ENCODE assay signal across 19 cellular contexts in genomic region chr9:94896512-94896911, GRCh38.
DNase-seq lines count a peak whose midpoint lies in the region; ATAC-seq, FAIRE-seq and TF ChIP-seq lines count a peak whose summit lies in the region.
"Had no signal": no experiment of that assay in that cellular context is flagged by ENCODE, and none has a peak within 500 bp of the region (broad histone marks: within the 10 kb centered on the region; RNA-seq: fewer than 3 reads in every experiment).

No MANE protein-coding gene starts in this region.

- DNase-seq in A549 (ENCODE audit: low read depth in 1 of 2, low spot score in 1 of 2) (no peak), IMR-90 (no peak), DMS53 (lab: John Stamatoyannopoulos, UW) (no peak)
- DNase-seq in stimulated activated CD8-positive, alpha-beta memory T cell treated with anti-CD3 and anti-CD28 coated beads, Interleukin-4, amount 100 ng/mL, for 48 hours, result no peak
- DNase-seq in activated T-helper 2 cell treated with anti-CD3 and anti-CD28 coated beads, Interferon-gamma antibody, Interleukin-2, Interleukin-4, amounts not matched to agents 10 μg/mL and 5 μg/mL and 100 μg/mL, durations not matched to agents 14 hours and 24 hours and 36 hours (ENCODE audit: low spot score), result no peak
- DNase-seq: 8988T; CD8-positive, alpha-beta T cell; DMS 273 treated with DMSO at 0.1 percent for 48 hours; GOT3; H9; KG1 had no signal

- peaks cover 2% of the 10 kb centered on the region for H3K79me2 ChIP-seq in parathyroid adenoma

- peaks cover 8% of the 10 kb centered on the region for H3K36me3 Mint-ChIP-seq in activated T-helper 2 cell treated with anti-CD3 and anti-CD28 coated beads, Interferon-gamma antibody, Interleukin-2, Interleukin-4, amounts not matched to agents 10 μg/mL and 5 μg/mL and 100 μg/mL, durations not matched to agents 14 hours and 24 hours and 36 hours (ENCODE audit: low read depth)

- no peak overlapping the region for H3K18ac ChIP-seq in IMR-90 (ENCODE audit: low read depth, low read length)

- H3K4me3 Mint-ChIP-seq in activated T-helper 2 cell treated with anti-CD3 and anti-CD28 coated beads, Interferon-gamma antibody, Interleukin-2, Interleukin-4, amounts not matched to agents 10 μg/mL and 5 μg/mL and 100 μg/mL, durations not matched to agents 14 hours and 24 hours and 36 hours (ENCODE audit: low read depth), result no peak overlapping the region
- H3K4me3 Mint-ChIP-seq: B cell; CD8-positive, alpha-beta T cell; H9; IgD-negative memory B cell had no signal

- POLR2A ChIA-PET in A549 (lab: Yijun Ruan, JAX), result no interaction called here
- POLR2A ChIA-PET in IMR-90 (lab: Charles Lee; ENCODE audit: unreplicated experiment), result no interaction called here

- H3K23ac ChIP-seq in IMR-90 (ENCODE audit: low read depth, low read length), result no peak overlapping the region

- no peak overlapping the region for H3K9ac ChIP-seq in IMR-90 (ENCODE audit: low read depth, low read length)
- H3K9ac ChIP-seq in parathyroid adenoma, result no peak overlapping the region
- H3K9ac ChIP-seq: BLaER1 treated with 17β-estradiol and CSF1 and Interleukin-3, amounts not matched to agents 10 nM and 100 nM had no signal

- dilution Hi-C loops in IMR-90 (cut with HindIII; ENCODE audit: low sequenced_read_pairs, unreplicated experiment), result no loop called here

- H3K9me3 Mint-ChIP-seq in activated T-helper 2 cell treated with anti-CD3 and anti-CD28 coated beads, Interferon-gamma antibody, Interleukin-2, Interleukin-4, amounts not matched to agents 10 μg/mL and 5 μg/mL and 100 μg/mL, durations not matched to agents 14 hours and 24 hours and 36 hours, result peaks cover 9% of the 10 kb centered on the region

- H2BK5ac ChIP-seq in IMR-90 (ENCODE audit: low read depth, low read length, poor library complexity, severe bottlenecking), result no peak overlapping the region

- in situ Hi-C loops in IMR-90 (cut with MboI; ENCODE audit: low sequenced_read_pairs), result no loop called here

- H3K79me1 ChIP-seq in IMR-90 (ENCODE audit: low read depth in 1 of 2, low read length in 2 of 2), result peaks cover 0 to 4% of the 10 kb centered on the region in 2 experiments; a peak in 2 of 4 replicates

- no peak overlapping the region for H2AK9ac ChIP-seq in IMR-90 (replicated peaks; ENCODE audit: low read depth, low read length, poor library complexity)

- H4K20me1 ChIP-seq in IMR-90 (ENCODE audit: insufficient read depth, low read length), result no peaks in the 10 kb centered on the region
- H4K20me1 ChIP-seq: BLaER1 treated with 17β-estradiol and CSF1 and Interleukin-3, amounts not matched to agents 10 nM and 100 nM had no signal

- no peak overlapping the region for H4K8ac ChIP-seq in IMR-90 (ENCODE audit: low read depth in 2 of 2, low read length in 2 of 2)

- 25% methylated on average over 3 of the region's 3 CpGs for WGBS in A549 (ENCODE audit: missing lambda C conversion rate)
- WGBS in IMR-90 (ENCODE audit: extremely low coverage in 2 of 2, insufficient read length in 1 of 2), 2 experiments, result no CpG with 5 or more reads among the region's 3 CpGs

- no peak overlapping the region for H4K5ac ChIP-seq in IMR-90 (ENCODE audit: low read depth, low read length)

- no peak overlapping the region for H3K27ac Mint-ChIP-seq in activated T-helper 2 cell treated with anti-CD3 and anti-CD28 coated beads, Interferon-gamma antibody, Interleukin-2, Interleukin-4, amounts not matched to agents 10 μg/mL and 5 μg/mL and 100 μg/mL, durations not matched to agents 14 hours and 24 hours and 36 hours
- H3K27ac Mint-ChIP-seq: B cell; CD8-positive, alpha-beta T cell; H9; IgD-negative memory B cell had no signal

- TF ChIP-seq CTCF in A549 (IDR thresholded peaks at IDR 0.05) (no peak), IMR-90 (conservative IDR thresholded peaks at IDR 0.05; ENCODE audit: low read depth, low read length) (no peak), parathyroid adenoma (IDR thresholded peaks at IDR 0.05) (no peak)

- TF ChIP-seq RAD21 in A549 (conservative IDR thresholded peaks at IDR 0.05 in 1 of 2, IDR thresholded peaks at IDR 0.05 in 1 of 2) (no peak), IMR-90 (IDR thresholded peaks at IDR 0.05; ENCODE audit: low read length) (no peak)

- H4K91ac ChIP-seq in IMR-90 (ENCODE audit: insufficient read depth, low read depth, low read length), result no peak overlapping the region

- peak overlapping the region; percentile 74 for H3K4me2 ChIP-seq in A549
- no peak overlapping the region for H3K4me2 ChIP-seq in IMR-90 (ENCODE audit: low read depth, low read length)
- peak overlapping the region; percentile 27 for H3K4me2 ChIP-seq in parathyroid adenoma (ENCODE audit: low read length)
- H3K4me2 ChIP-seq: BLaER1 treated with 17β-estradiol and CSF1 and Interleukin-3, amounts not matched to agents 10 nM and 100 nM had no signal

- H3K27ac ChIP-seq in A549, result peak overlapping the region; percentile 92 to 99
- H3K27ac ChIP-seq in IMR-90 (ENCODE audit: insufficient read depth, low read length), result no peak overlapping the region
- no peak overlapping the region for H3K27ac ChIP-seq in parathyroid adenoma
- H3K27ac ChIP-seq: BLaER1 treated with 17β-estradiol and CSF1 and Interleukin-3, amounts not matched to agents 10 nM and 100 nM; HL-60 had no signal

- H3K27me3 Mint-ChIP-seq in activated T-helper 2 cell treated with anti-CD3 and anti-CD28 coated beads, Interferon-gamma antibody, Interleukin-2, Interleukin-4, amounts not matched to agents 10 μg/mL and 5 μg/mL and 100 μg/mL, durations not matched to agents 14 hours and 24 hours and 36 hours (ENCODE audit: low read depth), result peaks cover 8% of the 10 kb centered on the region
- H3K27me3 Mint-ChIP-seq: B cell, IgD-negative memory B cell had no signal

- no peak overlapping the region for H3K4me3 ChIP-seq in A549
- H3K4me3 ChIP-seq in IMR-90 (ENCODE audit: insufficient read depth, low read depth, low read length), result no peak overlapping the region
- H3K4me3 ChIP-seq in parathyroid adenoma (ENCODE audit: low read depth, low read length), result no peak overlapping the region
- H3K4me3 ChIP-seq: BLaER1 treated with 17β-estradiol and CSF1 and Interleukin-3, amounts not matched to agents 10 nM and 100 nM had no signal

- intact Hi-C loops in IMR-90 (cut with micrococcal nuclease), result no loop called here
- intact Hi-C loops in activated T-helper 2 cell treated with anti-CD3 and anti-CD28 coated beads, Interferon-gamma antibody, Interleukin-2, Interleukin-4, amounts not matched to agents 10 μg/mL and 5 μg/mL and 100 μg/mL, durations not matched to agents 14 hours and 24 hours and 36 hours (cut with micrococcal nuclease), result loop anchor here (5.0 kb wide), 1 partner anchor 34 kb away; no protein-coding TSS in a partner anchor

- H2AFZ ChIP-seq in IMR-90 (replicated peaks; ENCODE audit: low read length, poor library complexity) (no peak overlapping the region), parathyroid adenoma (no peak overlapping the region)

- no peaks in the 10 kb centered on the region for H3K27me3 ChIP-seq in IMR-90 (ENCODE audit: control insufficient read depth, insufficient read depth, low read length)
- H3K27me3 ChIP-seq in parathyroid adenoma (ENCODE audit: control insufficient read depth, insufficient read depth, low read length), result no peaks in the 10 kb centered on the region
- H3K27me3 ChIP-seq: BLaER1 treated with 17β-estradiol and CSF1 and Interleukin-3, amounts not matched to agents 10 nM and 100 nM had no signal

- H2BK120ac ChIP-seq in IMR-90 (ENCODE audit: low read depth, low read length), result 0 out of 2 replicates have a peak overlapping the region, but pooled peaks have one; percentile 4

- H2BK15ac ChIP-seq in IMR-90 (ENCODE audit: low read depth, low read length), result no peak overlapping the region

- TF ChIP-seq EP300 in A549 (IDR thresholded peaks at IDR 0.05), result no peak

- TF ChIP-seq POLR2A in A549 (IDR thresholded peaks at IDR 0.05; ENCODE audit: low read length) (no peak), IMR-90 (IDR thresholded peaks at IDR 0.05; ENCODE audit: low read depth, low read length) (no peak)

- H3K4me1 ChIP-seq in A549 (peaks cover 76% of the 10 kb centered on the region), IMR-90 (ENCODE audit: control insufficient read depth, insufficient read depth, low read length) (peaks cover 12% of the 10 kb centered on the region), parathyroid adenoma (no peaks in the 10 kb centered on the region)
- H3K4me1 ChIP-seq: BLaER1 treated with 17β-estradiol and CSF1 and Interleukin-3, amounts not matched to agents 10 nM and 100 nM had no signal

- no peak overlapping the region for H3K14ac ChIP-seq in IMR-90 (replicated peaks; ENCODE audit: low read depth, low read length)

- FAIRE-seq in A549 (lab: Jason Lieb, UNC) (peak; percentile 79), islet of Langerhans (lab: Jason Lieb, UNC) (peak; percentile 74)
- FAIRE-seq: GM12891 had no signal

- no peak overlapping the region for H3K56ac ChIP-seq in IMR-90 (ENCODE audit: extremely low read depth, insufficient read depth, low read length)

- no peak overlapping the region for H2BK20ac ChIP-seq in IMR-90 (ENCODE audit: low read depth, low read length)

- H2AK5ac ChIP-seq in IMR-90 (ENCODE audit: low read depth, low read length), result peak overlapping the region; percentile 30; the same call in 1 of the 2 replicates

- CTCF ChIA-PET in A549 (lab: Yijun Ruan, JAX) (interaction anchor here (1.2 to 2.1 kb wide), 2 partner anchors 113 to 114 kb away, joined by 4 to 7 read pairs; no protein-coding TSS in a partner anchor), IMR-90 (lab: Yijun Ruan, JAX) (no interaction called here)

- peaks cover 21% of the 10 kb centered on the region for H3K4me1 Mint-ChIP-seq in activated T-helper 2 cell treated with anti-CD3 and anti-CD28 coated beads, Interferon-gamma antibody, Interleukin-2, Interleukin-4, amounts not matched to agents 10 μg/mL and 5 μg/mL and 100 μg/mL, durations not matched to agents 14 hours and 24 hours and 36 hours (ENCODE audit: low read depth)
- H3K4me1 Mint-ChIP-seq: B cell had no signal

- H3K9me3 ChIP-seq in A549 (peaks cover 13% of the 10 kb centered on the region), IMR-90 (ENCODE audit: control insufficient read depth, insufficient read depth, low read length) (no peaks in the 10 kb centered on the region), parathyroid adenoma (ENCODE audit: control insufficient read depth, low read length) (no peaks in the 10 kb centered on the region)

- no peaks in the 10 kb centered on the region for H3K36me3 ChIP-seq in IMR-90 (ENCODE audit: control insufficient read depth, insufficient read depth, low read length)
- no peaks in the 10 kb centered on the region for H3K36me3 ChIP-seq in parathyroid adenoma (ENCODE audit: control insufficient read depth, insufficient read depth, low read length)

- ATAC-seq in A549 (no peak), IMR-90 (ENCODE audit: low read depth) (no peak), GM19035 (IDR thresholded peaks at IDR 0.05; ENCODE audit: unreplicated experiment) (no peak)
- ATAC-seq: CD8-positive, alpha-beta T cell had no signal

- no peak overlapping the region for H3K4ac ChIP-seq in IMR-90 (ENCODE audit: low read depth, low read length)

- BruUV-seq in IMR-90 (replicated peaks; lab: Mats Ljungman, UMichigan), result no TSS peak

- peaks cover 11% of the 10 kb centered on the region for H3K9me1 ChIP-seq in IMR-90 (ENCODE audit: insufficient read depth, low read length)

TF ChIP-seq in A549, 52 proteins besides CTCF, POLR2A, EP300 and RAD21 (continues in another document):
- TF ChIP-seq BHLHE40 (IDR thresholded peaks at IDR 0.05; ENCODE audit: low read depth, low read length), result no peak

TF ChIP-seq in IMR-90, 13 proteins besides CTCF, POLR2A, EP300 and RAD21 (continues in another document):
- TF ChIP-seq MXI1 (IDR thresholded peaks at IDR 0.05; ENCODE audit: borderline replicate concordance, low read depth, low read length), result no peak

Comparison
In these comparisons a context has a peak if more than half of its experiments do, and no peak if none do; other contexts are left out.
1. H3K27ac ChIP-seq: peak in A549 (2 of 2); none in IMR-90 (single experiment) and parathyroid adenoma (single experiment).